ENCODE assay signal across 10 cellular contexts in the genomic region with DNA sequence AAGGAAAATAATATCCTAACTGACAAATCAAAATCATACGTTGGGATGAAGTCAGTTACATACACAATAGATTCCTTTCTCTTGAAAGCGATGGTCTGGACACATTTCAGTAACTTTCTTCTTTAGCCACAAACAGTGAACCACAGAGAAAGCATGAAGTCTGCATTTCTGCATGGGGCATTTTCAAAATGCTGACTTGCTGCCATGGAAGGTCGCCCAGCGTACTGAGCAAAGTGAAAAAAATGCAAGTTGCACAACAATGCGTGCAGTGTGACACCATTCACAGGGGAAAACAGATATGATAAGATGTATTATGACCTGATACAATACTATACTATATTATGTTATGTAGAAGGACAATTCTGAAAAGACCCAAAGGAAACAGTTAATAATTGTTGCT.
DNase-seq lines count a peak whose midpoint lies in the region; TF ChIP-seq lines count a peak whose summit lies in the region.
"Had no signal": no experiment of that assay in that cellular context is flagged by ENCODE, and none has a peak within 500 bp of the region (broad histone marks: within the 10 kb centered on the region; RNA-seq: fewer than 3 reads in every experiment).

No MANE protein-coding gene starts in this region.

- H3K4me1 ChIP-seq in KMS-11 (ENCODE audit: low read depth, poor library complexity, severe bottlenecking) (peaks cover 17% of the 10 kb centered on the region), liver (ENCODE audit: control insufficient read depth in 4 of 4, insufficient read depth in 4 of 4, low read length in 3 of 4) (peaks cover 0 to 3% (median 0%) of the 10 kb centered on the region in 4 donors), tibial nerve (peaks cover 0 to 35% (median 2%) of the 10 kb centered on the region in 4 donors)

- H3K27ac Mint-ChIP-seq in dendritic cell treated with granulocyte-macrophage colony-stimulating factor and Interleukin-4, amounts not matched to agents 40 ng/mL and 50 ng/mL, for 4 days: peak overlapping the region; percentile 39
- H3K27ac Mint-ChIP-seq: progenitor cell of endocrine pancreas; stimulated activated naive CD8-positive, alpha-beta T cell treated with anti-CD3 and anti-CD28 coated beads, Interleukin-15, Interleukin-2, amounts not matched to agents 100 ng/mL and 50 ng/mL, for 24 hours had no signal

- H3K27ac ChIP-seq in KMS-11: no peak overlapping the region
- no peak overlapping the region for H3K27ac ChIP-seq in liver (ENCODE audit: low read depth in 1 of 2, low read length in 2 of 2)
- H3K27ac ChIP-seq in tibial nerve: peak overlapping the region in 2 of 4 donors; percentile 12 to 44

- DNase-seq in tibial nerve (ENCODE audit: low spot score in 2 of 2) (peak; percentile 37 to 69), HPDE6-E6E7 (ENCODE audit: extremely low spot score) (no peak), UCSD-AML1 (lab: John Stamatoyannopoulos, UW; ENCODE audit: unreplicated experiment) (no peak), NOMO-1 treated with dmso at 0.1 percent for 144 hours (lab: John Stamatoyannopoulos, UW; ENCODE audit: unreplicated experiment) (no peak)
- DNase-seq in activated CD4-positive, alpha-beta T cell treated with anti-CD3 and anti-CD28 coated beads, Interleukin-2, amount 50 U/mL, for 1 hour: no peak

- intact Hi-C loops in dendritic cell treated with granulocyte-macrophage colony-stimulating factor and Interleukin-4, amounts not matched to agents 40 ng/mL and 50 ng/mL, for 4 days (cut with micrococcal nuclease): no loop called here

- no peaks in the 10 kb centered on the region for H3K27me3 Mint-ChIP-seq in dendritic cell treated with granulocyte-macrophage colony-stimulating factor and Interleukin-4, amounts not matched to agents 40 ng/mL and 50 ng/mL, for 4 days
- H3K27me3 Mint-ChIP-seq: progenitor cell of endocrine pancreas; stimulated activated naive CD8-positive, alpha-beta T cell treated with anti-CD3 and anti-CD28 coated beads, Interleukin-15, Interleukin-2, amounts not matched to agents 100 ng/mL and 50 ng/mL, for 24 hours had no signal

- H3K9ac ChIP-seq in KMS-11 (no peak overlapping the region), liver (ENCODE audit: low read depth in 1 of 2, low read length in 2 of 2) (no peak overlapping the region)

- no peaks in the 10 kb centered on the region for H4K20me1 ChIP-seq in KMS-11 (ENCODE audit: insufficient read depth)

- TF ChIP-seq RAD21 in liver (IDR thresholded peaks at IDR 0.05): peak; percentile 41 to 68

- H3K36me3 ChIP-seq in KMS-11 (ENCODE audit: insufficient read depth): no peaks in the 10 kb centered on the region
- no peaks in the 10 kb centered on the region for H3K36me3 ChIP-seq in liver (ENCODE audit: control insufficient read depth in 4 of 4, insufficient read depth in 3 of 4, low read depth in 1 of 4, low read length in 3 of 4)
- H3K36me3 ChIP-seq in tibial nerve: no peaks in the 10 kb centered on the region

- H3K4me3 ChIP-seq in KMS-11 (IDR thresholded peaks at IDR 0.05; ENCODE audit: insufficient read depth, low read depth, low read length) (no peak overlapping the region), liver (ENCODE audit: low read depth in 1 of 3, low read length in 3 of 3) (no peak overlapping the region), tibial nerve (no peak overlapping the region)

- TF ChIP-seq CTCF in KMS-11 (conservative IDR thresholded peaks at IDR 0.05; ENCODE audit: low read depth, low read length): no peak
- TF ChIP-seq CTCF in liver (IDR thresholded peaks at IDR 0.05; ENCODE audit: low read depth, low read length, missing input control): no peak
- TF ChIP-seq CTCF in tibial nerve (IDR thresholded peaks at IDR 0.05): no peak

- H3K4me1 Mint-ChIP-seq in dendritic cell treated with granulocyte-macrophage colony-stimulating factor and Interleukin-4, amounts not matched to agents 40 ng/mL and 50 ng/mL, for 4 days (ENCODE audit: low read depth): peaks cover 13% of the 10 kb centered on the region

- H3K79me2 ChIP-seq in KMS-11 (ENCODE audit: insufficient read depth, low read depth): no peaks in the 10 kb centered on the region

- H3K9me3 Mint-ChIP-seq in dendritic cell treated with granulocyte-macrophage colony-stimulating factor and Interleukin-4, amounts not matched to agents 40 ng/mL and 50 ng/mL, for 4 days: no peaks in the 10 kb centered on the region

- H3K27me3 ChIP-seq in KMS-11 (ENCODE audit: insufficient read depth, low read depth) (peaks cover 32% of the 10 kb centered on the region), liver (ENCODE audit: control insufficient read depth in 4 of 4, insufficient read depth in 4 of 4, low read length in 3 of 4) (no peaks in the 10 kb centered on the region), tibial nerve (no peaks in the 10 kb centered on the region)

- peak overlapping the region; percentile 39; the same call in 1 of the 2 replicates for H3K4me2 ChIP-seq in KMS-11

- H3K9me3 ChIP-seq in liver (ENCODE audit: control insufficient read depth in 4 of 4, low read length in 3 of 4) (peaks cover 0 to 3% (median 0%) of the 10 kb centered on the region in 4 donors), tibial nerve (peaks cover 0 to 11% (median 0%) of the 10 kb centered on the region in 4 donors)

- no peak overlapping the region for H3K4me3 Mint-ChIP-seq in dendritic cell treated with granulocyte-macrophage colony-stimulating factor and Interleukin-4, amounts not matched to agents 40 ng/mL and 50 ng/mL, for 4 days
- H3K4me3 Mint-ChIP-seq: stimulated activated naive CD8-positive, alpha-beta T cell treated with anti-CD3 and anti-CD28 coated beads, Interleukin-15, Interleukin-2, amounts not matched to agents 100 ng/mL and 50 ng/mL, for 24 hours had no signal

- no peak for TF ChIP-seq POLR2A in tibial nerve (IDR thresholded peaks at IDR 0.05)

- 38% methylated on average over 5 of the region's 5 CpGs for WGBS in liver
- 16 to 20% methylated on average over 5 of the region's 5 CpGs for WGBS in tibial nerve, 2 donors

- H3K36me3 Mint-ChIP-seq in dendritic cell treated with granulocyte-macrophage colony-stimulating factor and Interleukin-4, amounts not matched to agents 40 ng/mL and 50 ng/mL, for 4 days (ENCODE audit: low read depth): no peaks in the 10 kb centered on the region

- peak in 1 of 2 donors; percentile 96 for TF ChIP-seq EP300 in tibial nerve (IDR thresholded peaks at IDR 0.05)

- no peak overlapping the region for H2AFZ ChIP-seq in KMS-11 (ENCODE audit: low read depth)

TF ChIP-seq in liver, 16 proteins besides CTCF, POLR2A, EP300 and RAD21 (continues in another document):
- no peak for TF ChIP-seq GABPA (IDR thresholded peaks at IDR 0.05 in 1 of 2, conservative IDR thresholded peaks at IDR 0.05 in 1 of 2)
- TF ChIP-seq, protein P1, sequence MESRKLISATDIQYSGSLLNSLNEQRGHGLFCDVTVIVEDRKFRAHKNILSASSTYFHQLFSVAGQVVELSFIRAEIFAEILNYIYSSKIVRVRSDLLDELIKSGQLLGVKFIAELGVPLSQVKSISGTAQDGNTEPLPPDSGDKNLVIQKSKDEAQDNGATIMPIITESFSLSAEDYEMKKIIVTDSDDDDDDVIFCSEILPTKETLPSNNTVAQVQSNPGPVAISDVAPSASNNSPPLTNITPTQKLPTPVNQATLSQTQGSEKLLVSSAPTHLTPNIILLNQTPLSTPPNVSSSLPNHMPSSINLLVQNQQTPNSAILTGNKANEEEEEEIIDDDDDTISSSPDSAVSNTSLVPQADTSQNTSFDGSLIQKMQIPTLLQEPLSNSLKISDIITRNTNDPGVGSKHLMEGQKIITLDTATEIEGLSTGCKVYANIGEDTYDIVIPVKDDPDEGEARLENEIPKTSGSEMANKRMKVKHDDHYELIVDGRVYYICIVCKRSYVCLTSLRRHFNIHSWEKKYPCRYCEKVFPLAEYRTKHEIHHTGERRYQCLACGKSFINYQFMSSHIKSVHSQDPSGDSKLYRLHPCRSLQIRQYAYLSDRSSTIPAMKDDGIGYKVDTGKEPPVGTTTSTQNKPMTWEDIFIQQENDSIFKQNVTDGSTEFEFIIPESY (IDR thresholded peaks at IDR 0.05): no peak
- TF ChIP-seq HNF4A (conservative IDR thresholded peaks at IDR 0.05): peak; percentile 8 to 26
- TF ChIP-seq, protein P2, sequence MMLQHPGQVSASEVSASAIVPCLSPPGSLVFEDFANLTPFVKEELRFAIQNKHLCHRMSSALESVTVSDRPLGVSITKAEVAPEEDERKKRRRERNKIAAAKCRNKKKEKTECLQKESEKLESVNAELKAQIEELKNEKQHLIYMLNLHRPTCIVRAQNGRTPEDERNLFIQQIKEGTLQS (IDR thresholded peaks at IDR 0.05): no peak
- no peak for TF ChIP-seq FOXA1 (IDR thresholded peaks at IDR 0.05)
- TF ChIP-seq HNF4G (IDR thresholded peaks at IDR 0.05): no peak
- TF ChIP-seq TAF1 (conservative IDR thresholded peaks at IDR 0.05): no peak
- peak; percentile 24 for TF ChIP-seq SP1 (IDR thresholded peaks at IDR 0.05)
- TF ChIP-seq, protein P3, sequence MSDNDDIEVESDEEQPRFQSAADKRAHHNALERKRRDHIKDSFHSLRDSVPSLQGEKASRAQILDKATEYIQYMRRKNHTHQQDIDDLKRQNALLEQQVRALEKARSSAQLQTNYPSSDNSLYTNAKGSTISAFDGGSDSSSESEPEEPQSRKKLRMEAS (IDR thresholded peaks at IDR 0.05): peak; percentile 20
- TF ChIP-seq YY1 (IDR thresholded peaks at IDR 0.05): peak; percentile 63
- no peak for TF ChIP-seq JUND (IDR thresholded peaks at IDR 0.05)
- TF ChIP-seq, protein P4, sequence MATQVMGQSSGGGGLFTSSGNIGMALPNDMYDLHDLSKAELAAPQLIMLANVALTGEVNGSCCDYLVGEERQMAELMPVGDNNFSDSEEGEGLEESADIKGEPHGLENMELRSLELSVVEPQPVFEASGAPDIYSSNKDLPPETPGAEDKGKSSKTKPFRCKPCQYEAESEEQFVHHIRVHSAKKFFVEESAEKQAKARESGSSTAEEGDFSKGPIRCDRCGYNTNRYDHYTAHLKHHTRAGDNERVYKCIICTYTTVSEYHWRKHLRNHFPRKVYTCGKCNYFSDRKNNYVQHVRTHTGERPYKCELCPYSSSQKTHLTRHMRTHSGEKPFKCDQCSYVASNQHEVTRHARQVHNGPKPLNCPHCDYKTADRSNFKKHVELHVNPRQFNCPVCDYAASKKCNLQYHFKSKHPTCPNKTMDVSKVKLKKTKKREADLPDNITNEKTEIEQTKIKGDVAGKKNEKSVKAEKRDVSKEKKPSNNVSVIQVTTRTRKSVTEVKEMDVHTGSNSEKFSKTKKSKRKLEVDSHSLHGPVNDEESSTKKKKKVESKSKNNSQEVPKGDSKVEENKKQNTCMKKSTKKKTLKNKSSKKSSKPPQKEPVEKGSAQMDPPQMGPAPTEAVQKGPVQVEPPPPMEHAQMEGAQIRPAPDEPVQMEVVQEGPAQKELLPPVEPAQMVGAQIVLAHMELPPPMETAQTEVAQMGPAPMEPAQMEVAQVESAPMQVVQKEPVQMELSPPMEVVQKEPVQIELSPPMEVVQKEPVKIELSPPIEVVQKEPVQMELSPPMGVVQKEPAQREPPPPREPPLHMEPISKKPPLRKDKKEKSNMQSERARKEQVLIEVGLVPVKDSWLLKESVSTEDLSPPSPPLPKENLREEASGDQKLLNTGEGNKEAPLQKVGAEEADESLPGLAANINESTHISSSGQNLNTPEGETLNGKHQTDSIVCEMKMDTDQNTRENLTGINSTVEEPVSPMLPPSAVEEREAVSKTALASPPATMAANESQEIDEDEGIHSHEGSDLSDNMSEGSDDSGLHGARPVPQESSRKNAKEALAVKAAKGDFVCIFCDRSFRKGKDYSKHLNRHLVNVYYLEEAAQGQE (IDR thresholded peaks at IDR 0.05): no peak

Comparison
In these comparisons a context has a peak if more than half of its experiments do, and no peak if none do; other contexts are left out.
1. DNase-seq: peak in tibial nerve (2 of 2); none in HPDE6-E6E7 (single experiment), UCSD-AML1 (single experiment), NOMO-1 treated with dmso at 0.1 percent for 144 hours (single experiment) and activated CD4-positive, alpha-beta T cell treated with anti-CD3 and anti-CD28 coated beads, Interleukin-2, amount 50 U/mL, for 1 hour (single experiment).